27 cellular contexts compared by ENCODE assay signal in the genomic region with DNA sequence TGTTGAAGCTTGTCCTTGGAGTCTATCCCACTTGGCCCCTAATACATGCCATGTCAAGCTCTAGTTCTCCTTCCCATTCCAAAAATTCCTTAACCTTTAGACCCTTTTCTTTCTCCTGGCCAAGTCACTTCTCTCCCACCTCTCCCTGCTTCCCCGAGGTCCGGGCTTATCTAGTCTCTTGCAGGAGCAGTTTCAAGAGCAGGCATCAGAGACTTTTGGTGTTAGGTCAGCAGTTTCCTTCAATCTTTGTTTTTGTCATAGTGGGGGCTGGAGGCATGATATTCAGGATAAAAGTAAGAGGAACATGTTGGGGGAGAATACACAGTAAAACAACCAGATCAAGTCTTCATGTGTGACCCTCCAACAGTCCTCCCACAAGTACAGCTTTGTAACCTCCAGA. TPM values are rescaled to one million over a fixed set of nuclear protein-coding genes. Genes with fewer than 3 reads are reported as not detected.
DNase-seq lines count a peak whose midpoint lies in the region; FAIRE-seq and TF ChIP-seq lines count a peak whose summit lies in the region.
"Had no signal": no experiment of that assay in that cellular context is flagged by ENCODE, and none has a peak within 500 bp of the region (broad histone marks: within the 10 kb centered on the region; RNA-seq: fewer than 3 reads in every experiment).

No MANE protein-coding gene starts in this region.

- H3K27me3 Mint-ChIP-seq in activated T-helper 1 cell treated with anti-CD3 and anti-CD28 coated beads, Interleukin-12 subunit alpha, Interleukin-12 subunit beta, Interleukin-2, Interleukin-4 antibody, amounts not matched to agents 30 ng/mL and 10 ng/mL and 1 ng/mL, durations not matched to agents 14 hours and 24 hours and 36 hours (ENCODE audit: insufficient read depth): no peaks in the 10 kb centered on the region
- peaks cover 5% of the 10 kb centered on the region for H3K27me3 Mint-ChIP-seq in endothelial cell (ENCODE audit: unreplicated experiment)

- no peaks in the 10 kb centered on the region for H4K20me1 ChIP-seq in OCI-LY3 (ENCODE audit: insufficient read depth, low read length)

- no peak overlapping the region for H3K4me3 Mint-ChIP-seq in activated T-helper 1 cell treated with anti-CD3 and anti-CD28 coated beads, Interleukin-12 subunit alpha, Interleukin-12 subunit beta, Interleukin-2, Interleukin-4 antibody, amounts not matched to agents 30 ng/mL and 10 ng/mL and 1 ng/mL, durations not matched to agents 14 hours and 24 hours and 36 hours
- peak overlapping the region; percentile 65 for H3K4me3 Mint-ChIP-seq in endothelial cell (ENCODE audit: unreplicated experiment)
- H3K4me3 Mint-ChIP-seq: B cell; CD8-positive, alpha-beta T cell; GM23338; HFFc6 had no signal

- no peak for TF ChIP-seq POLR2A in H54 (IDR thresholded peaks at IDR 0.05; ENCODE audit: low read depth, low read length)

- H3K36me3 Mint-ChIP-seq in activated T-helper 1 cell treated with anti-CD3 and anti-CD28 coated beads, Interleukin-12 subunit alpha, Interleukin-12 subunit beta, Interleukin-2, Interleukin-4 antibody, amounts not matched to agents 30 ng/mL and 10 ng/mL and 1 ng/mL, durations not matched to agents 14 hours and 24 hours and 36 hours (ENCODE audit: low read depth): peaks cover 9% of the 10 kb centered on the region
- H3K36me3 Mint-ChIP-seq in endothelial cell (ENCODE audit: low read depth, unreplicated experiment): peaks cover 3% of the 10 kb centered on the region
- H3K36me3 Mint-ChIP-seq: CD8-positive, alpha-beta T cell had no signal

- no peaks in the 10 kb centered on the region for H3K79me2 ChIP-seq in OCI-LY3 (ENCODE audit: low read length)

- no peaks in the 10 kb centered on the region for H3K9me3 ChIP-seq in OCI-LY3 (ENCODE audit: insufficient read depth, low read length)
- H3K9me3 ChIP-seq: Caco-2, HAP-1, Peyer's patch had no signal

- peaks cover 71% of the 10 kb centered on the region for H3K4me1 Mint-ChIP-seq in activated T-helper 1 cell treated with anti-CD3 and anti-CD28 coated beads, Interleukin-12 subunit alpha, Interleukin-12 subunit beta, Interleukin-2, Interleukin-4 antibody, amounts not matched to agents 30 ng/mL and 10 ng/mL and 1 ng/mL, durations not matched to agents 14 hours and 24 hours and 36 hours (ENCODE audit: low read depth)
- H3K4me1 Mint-ChIP-seq in endothelial cell (ENCODE audit: unreplicated experiment): peaks cover 19% of the 10 kb centered on the region

- H3K27me3 ChIP-seq in HL-60 (ENCODE audit: insufficient read depth, poor library complexity, severe bottlenecking) (no peaks in the 10 kb centered on the region), OCI-LY3 (ENCODE audit: low read depth, low read length) (no peaks in the 10 kb centered on the region; the same call in 1 of the 2 replicates)
- H3K27me3 ChIP-seq: Peyer's patch had no signal

- H2AFZ ChIP-seq in OCI-LY3 (ENCODE audit: low read depth, low read length): no peak overlapping the region
- H2AFZ ChIP-seq: GM23338 had no signal

- peak overlapping the region; percentile 24; the same call in 1 of the 2 replicates for H3K27ac ChIP-seq in HL-60 (replicated peaks)
- H3K27ac ChIP-seq in OCI-LY3 (ENCODE audit: low read length): no peak overlapping the region
- H3K27ac ChIP-seq: C4-2B, Peyer's patch had no signal

- H3K4me3 ChIP-seq in HL-60 (replicated peaks; ENCODE audit: insufficient read depth, low read length): no peak overlapping the region
- no peak overlapping the region for H3K4me3 ChIP-seq in OCI-LY3 (ENCODE audit: low read length)
- H3K4me3 ChIP-seq: GM12878, GM23338, HAP-1, Peyer's patch had no signal

- H3K9me3 Mint-ChIP-seq in activated T-helper 1 cell treated with anti-CD3 and anti-CD28 coated beads, Interleukin-12 subunit alpha, Interleukin-12 subunit beta, Interleukin-2, Interleukin-4 antibody, amounts not matched to agents 30 ng/mL and 10 ng/mL and 1 ng/mL, durations not matched to agents 14 hours and 24 hours and 36 hours: peaks cover 4% of the 10 kb centered on the region
- no peaks in the 10 kb centered on the region for H3K9me3 Mint-ChIP-seq in endothelial cell (ENCODE audit: unreplicated experiment)
- H3K9me3 Mint-ChIP-seq: CD8-positive, alpha-beta T cell; GM23338; HFFc6 had no signal

- DNase-seq in HL-60 (ENCODE audit: low read depth in 1 of 2, low spot score in 1 of 2): no peak
- no peak for DNase-seq in activated T-helper 1 cell treated with anti-CD3 and anti-CD28 coated beads, Interleukin-12 subunit alpha, Interleukin-12 subunit beta, Interleukin-2, Interleukin-4 antibody, amounts not matched to agents 30 ng/mL and 10 ng/mL and 1 ng/mL, durations not matched to agents 14 hours and 24 hours and 36 hours (ENCODE audit: low spot score)
- DNase-seq in endothelial cell (ENCODE audit: low spot score): no peak
- no peak for DNase-seq in H54 (ENCODE audit: insufficient read length, low spot score)
- no peak for DNase-seq in NCI-H2107 (lab: John Stamatoyannopoulos, UW)
- DNase-seq in NCI-H345 (lab: John Stamatoyannopoulos, UW): no peak
- DNase-seq: Caco-2; CD8-positive, alpha-beta T cell; GDM1; HFFc6; NCI-H1105 treated with DMSO at 0.1 percent for 48 hours; NCI-H146; NCI-H2029; NCI-H69; Peyer's patch; SHP77 treated with DMSO at 0.1 percent for 48 hours had no signal

- TF ChIP-seq CTCF in HL-60 (IDR thresholded peaks at IDR 0.05; ENCODE audit: insufficient read depth, low read length) (no peak), OCI-LY3 (IDR thresholded peaks at IDR 0.05; ENCODE audit: low read depth, low read length) (no peak), endothelial cell (IDR thresholded peaks at IDR 0.05; ENCODE audit: unreplicated experiment) (no peak)

- H3K36me3 ChIP-seq in OCI-LY3 (replicated peaks; ENCODE audit: low read depth, low read length): no peaks in the 10 kb centered on the region
- H3K36me3 ChIP-seq: HAP-1, Peyer's patch had no signal

- FAIRE-seq in H54 (lab: Jason Lieb, UNC): no peak
- FAIRE-seq: GM12878, HTR-8/SVneo had no signal

- H3K4me2 ChIP-seq in OCI-LY3 (ENCODE audit: low read length): peak overlapping the region; percentile 20; the same call in 1 of the 2 replicates
- H3K4me2 ChIP-seq: GM23338 had no signal

- H3K4me1 ChIP-seq in OCI-LY3 (ENCODE audit: low read length): peaks cover 17% of the 10 kb centered on the region
- H3K4me1 ChIP-seq: HAP-1, Peyer's patch had no signal

- intact Hi-C loops in activated T-helper 1 cell treated with anti-CD3 and anti-CD28 coated beads, Interleukin-12 subunit alpha, Interleukin-12 subunit beta, Interleukin-2, Interleukin-4 antibody, amounts not matched to agents 30 ng/mL and 10 ng/mL and 1 ng/mL, durations not matched to agents 14 hours and 24 hours and 36 hours (cut with micrococcal nuclease): loop anchor here (1.0 kb wide), 1 partner anchor 8 kb away; no protein-coding TSS in a partner anchor

- H3K9ac ChIP-seq in OCI-LY3 (ENCODE audit: low read length): no peak overlapping the region

- H3K27ac Mint-ChIP-seq in activated T-helper 1 cell treated with anti-CD3 and anti-CD28 coated beads, Interleukin-12 subunit alpha, Interleukin-12 subunit beta, Interleukin-2, Interleukin-4 antibody, amounts not matched to agents 30 ng/mL and 10 ng/mL and 1 ng/mL, durations not matched to agents 14 hours and 24 hours and 36 hours: peak overlapping the region; percentile 19
- no peak overlapping the region for H3K27ac Mint-ChIP-seq in endothelial cell (ENCODE audit: unreplicated experiment)
- H3K27ac Mint-ChIP-seq: B cell; CD8-positive, alpha-beta T cell; GM23338; HFFc6 had no signal

RNA-seq across cellular contexts. Expression of gene IDS, which starts 11.5 kb away (rescaled TPM):
- 46.6 and 48.9 TPM in 2 replicates for total RNA-seq in activated T-helper 1 cell treated with anti-CD3 and anti-CD28 coated beads, Interleukin-12 subunit alpha, Interleukin-12 subunit beta, Interleukin-2, Interleukin-4 antibody, amounts not matched to agents 30 ng/mL and 10 ng/mL and 1 ng/mL, durations not matched to agents 14 hours and 24 hours and 36 hours
- 99.2 TPM for total RNA-seq in endothelial cell (ENCODE audit: unreplicated experiment)

RNA-seq across cellular contexts. Expression of gene EOLA1, which starts 24.2 kb away (rescaled TPM):
- 31.4 and 35.5 TPM in 2 replicates for total RNA-seq in activated T-helper 1 cell treated with anti-CD3 and anti-CD28 coated beads, Interleukin-12 subunit alpha, Interleukin-12 subunit beta, Interleukin-2, Interleukin-4 antibody, amounts not matched to agents 30 ng/mL and 10 ng/mL and 1 ng/mL, durations not matched to agents 14 hours and 24 hours and 36 hours
- 57.4 TPM for total RNA-seq in endothelial cell (ENCODE audit: unreplicated experiment)

RNA-seq across cellular contexts. Expression of gene HSFX3, which starts 33.1 kb away (rescaled TPM):
- total RNA-seq in activated T-helper 1 cell treated with anti-CD3 and anti-CD28 coated beads, Interleukin-12 subunit alpha, Interleukin-12 subunit beta, Interleukin-2, Interleukin-4 antibody, amounts not matched to agents 30 ng/mL and 10 ng/mL and 1 ng/mL, durations not matched to agents 14 hours and 24 hours and 36 hours: not detected in 2 replicates
- not detected for total RNA-seq in endothelial cell (ENCODE audit: unreplicated experiment)
- total RNA-seq: B cell; Caco-2; CD8-positive, alpha-beta T cell; GM23338; HFFc6; LHCN-M2; MCF 10A; NCI-H460; OCI-LY7; Peyer's patch had no signal
